ENCODE assay signal across 8 cellular contexts in genomic region chr11:110026823-110027626, GRCh38.
DNase-seq lines count a peak whose midpoint lies in the region; ATAC-seq and TF ChIP-seq lines count a peak whose summit lies in the region.

No MANE protein-coding gene starts in this region.

- TF ChIP-seq CTCF in endodermal cell (conservative IDR thresholded peaks at IDR 0.05) = no peak
- no peak for TF ChIP-seq CTCF in endothelial cell (IDR thresholded peaks at IDR 0.05; ENCODE audit: unreplicated experiment)

- 71 to 90% methylated on average over 1 to 2 of the region's 2 CpGs for WGBS in endodermal cell (ENCODE audit: insufficient coverage in 1 of 2, insufficient read length in 1 of 2), 2 experiments

- H3K27ac Mint-ChIP-seq in endodermal cell = no peak overlapping the region
- no peak overlapping the region for H3K27ac Mint-ChIP-seq in endothelial cell (ENCODE audit: unreplicated experiment)

- peaks cover 11% of the 10 kb centered on the region for H3K4me1 Mint-ChIP-seq in endodermal cell
- H3K4me1 Mint-ChIP-seq in endothelial cell (ENCODE audit: unreplicated experiment) = no peaks in the 10 kb centered on the region

- H3K4me3 Mint-ChIP-seq in endodermal cell = no peak overlapping the region
- no peak overlapping the region for H3K4me3 Mint-ChIP-seq in endothelial cell (ENCODE audit: unreplicated experiment)

- H3K27me3 Mint-ChIP-seq in endodermal cell (ENCODE audit: insufficient read depth) (peaks cover 4% of the 10 kb centered on the region), endothelial cell (ENCODE audit: unreplicated experiment) (no peaks in the 10 kb centered on the region)

- H3K4me3 ChIP-seq in endodermal cell (ENCODE audit: low read length) = no peak overlapping the region

- no peak overlapping the region for H3K9ac ChIP-seq in endodermal cell (ENCODE audit: extremely low read depth, low read length, poor library complexity, severe bottlenecking)

- H3K36me3 Mint-ChIP-seq in endodermal cell (ENCODE audit: low read depth) = no peaks in the 10 kb centered on the region
- no peaks in the 10 kb centered on the region for H3K36me3 Mint-ChIP-seq in endothelial cell (ENCODE audit: low read depth, unreplicated experiment)

- H3K27me3 ChIP-seq in endodermal cell (ENCODE audit: control insufficient read depth, insufficient read depth, low read length, poor library complexity, severe bottlenecking) = no peaks in the 10 kb centered on the region

- no peak overlapping the region for H3K27ac ChIP-seq in endodermal cell (ENCODE audit: low read depth, low read length)

- no peaks in the 10 kb centered on the region for H3K36me3 ChIP-seq in endodermal cell (ENCODE audit: control insufficient read depth, insufficient read depth, low read length)

- H3K9me3 ChIP-seq in endodermal cell (ENCODE audit: control insufficient read depth, low read length) = no peaks in the 10 kb centered on the region

- ATAC-seq in GM19035 (IDR thresholded peaks at IDR 0.05; ENCODE audit: unreplicated experiment) (peak; percentile 89), HG02938 (IDR thresholded peaks at IDR 0.05; ENCODE audit: unreplicated experiment) (peak; percentile 96)

- DNase-seq in OCI-M1 (lab: John Stamatoyannopoulos, UW) (peak; percentile 81), pons (ENCODE audit: low spot score) (peak; percentile 92), endodermal cell (no peak), endothelial cell (ENCODE audit: low spot score) (no peak), DMS79 treated with DMSO at 0.1 percent for 48 hours (lab: John Stamatoyannopoulos, UW) (no peak), SHP77 treated with DMSO at 0.1 percent for 48 hours (lab: John Stamatoyannopoulos, UW) (no peak)

- peaks cover 19% of the 10 kb centered on the region for H3K4me1 ChIP-seq in endodermal cell (ENCODE audit: control insufficient read depth, insufficient read depth, low read length)

- H3K9me3 Mint-ChIP-seq in endodermal cell = no peaks in the 10 kb centered on the region
- no peaks in the 10 kb centered on the region for H3K9me3 Mint-ChIP-seq in endothelial cell (ENCODE audit: unreplicated experiment)

Comparison
In these comparisons a context has a peak if more than half of its experiments do, and no peak if none do; other contexts are left out.
1. DNase-seq: peak in OCI-M1 (single experiment) and pons (single experiment); none in endodermal cell (single experiment), endothelial cell (single experiment), DMS79 treated with DMSO at 0.1 percent for 48 hours (single experiment) and SHP77 treated with DMSO at 0.1 percent for 48 hours (single experiment).